In the genomic region with DNA sequence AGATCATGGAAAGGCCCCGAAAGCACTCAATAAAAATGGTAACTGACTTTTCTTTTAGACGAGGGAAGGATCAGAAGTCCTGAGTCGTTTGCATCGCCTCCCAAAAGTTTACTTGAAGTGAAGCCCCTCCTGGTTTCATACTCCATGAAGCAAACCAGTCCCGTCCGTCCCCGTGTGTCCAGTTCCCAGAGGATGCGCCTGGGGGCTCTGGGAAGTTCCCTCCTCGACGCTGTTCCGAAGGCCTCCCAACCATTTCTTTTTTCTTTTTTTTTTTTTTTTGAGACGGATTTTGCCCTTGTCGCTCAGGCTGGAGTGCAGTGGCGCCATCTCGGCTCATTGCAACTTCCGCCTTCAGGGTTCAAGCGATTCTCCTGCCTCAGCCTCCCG, we compare ENCODE assay signal across 8 cellular contexts. TPM values are rescaled to one million over a fixed set of nuclear protein-coding genes. Genes with fewer than 3 reads are reported as not detected.
A peak's percentile ranks its signal among the peaks of the same experiment; 100 is the strongest.
DNase-seq lines count a peak whose midpoint lies in the region; TF ChIP-seq lines count a peak whose summit lies in the region.

No MANE protein-coding gene starts in this region.

- H3K27me3 ChIP-seq in iPS-15b (ENCODE audit: control insufficient read depth, insufficient read depth, low read length) (no peaks in the 10 kb centered on the region), spleen (replicated peaks in 1 of 7) (no peaks in the 10 kb centered on the region)

- 30 to 42% (median 37%) methylated on average over 18 of the region's 18 CpGs for WGBS in spleen, 5 donors

- no peaks in the 10 kb centered on the region for H3K4me1 ChIP-seq in iPS-15b (ENCODE audit: control insufficient read depth, insufficient read depth, low read length)
- H3K4me1 ChIP-seq in spleen, result peaks cover 0 to 50% (median 14%) of the 10 kb centered on the region in 6 donors

- H3K9me3 ChIP-seq in iPS-15b (ENCODE audit: control insufficient read depth, insufficient read depth, low read length) (no peaks in the 10 kb centered on the region), spleen (no peaks in the 10 kb centered on the region)

- intact Hi-C loops in spleen (cut with DNase I; ENCODE audit: low total_unique reads), result no loop called here

- H3K36me3 ChIP-seq in iPS-15b (ENCODE audit: control insufficient read depth, insufficient read depth, low read length) (peaks cover 18% of the 10 kb centered on the region), spleen (peaks cover 0 to 20% (median 17%) of the 10 kb centered on the region in 6 donors)

- TF ChIP-seq CTCF in HFFc6 (IDR thresholded peaks at IDR 0.05), result no peak
- TF ChIP-seq CTCF in spleen (IDR thresholded peaks at IDR 0.05 in 8 of 11, conservative IDR thresholded peaks at IDR 0.05 in 3 of 11), result no peak

- no peak for TF ChIP-seq POLR2A in spleen (IDR thresholded peaks at IDR 0.05)

- DNase-seq in HFFc6 (no peak), spleen (peak; percentile 62), SHP77 treated with DMSO at 0.1 percent for 48 hours (lab: John Stamatoyannopoulos, UW) (no peak), DMS 273 (lab: John Stamatoyannopoulos, UW; ENCODE audit: unreplicated experiment) (no peak), NCI-H748 (lab: John Stamatoyannopoulos, UW; ENCODE audit: unreplicated experiment) (no peak), NK-92 (lab: John Stamatoyannopoulos, UW; ENCODE audit: unreplicated experiment) (no peak)
- DNase-seq in activated naive CD8-positive, alpha-beta T cell treated with anti-CD3 and anti-CD28 coated beads for 36 hours, result no peak

- H3K27ac ChIP-seq in spleen, result peak overlapping the region; percentile 91 to 98 (median 96)

- peaks cover 5% of the 10 kb centered on the region for H3K36me3 Mint-ChIP-seq in HFFc6 (ENCODE audit: low read depth)
- peaks cover 3% of the 10 kb centered on the region for H3K36me3 Mint-ChIP-seq in activated naive CD8-positive, alpha-beta T cell treated with anti-CD3 and anti-CD28 coated beads for 36 hours

- peak overlapping the region; percentile 97 for H3K27ac Mint-ChIP-seq in HFFc6
- peak overlapping the region; percentile 74 for H3K27ac Mint-ChIP-seq in activated naive CD8-positive, alpha-beta T cell treated with anti-CD3 and anti-CD28 coated beads for 36 hours

- no peaks in the 10 kb centered on the region for H3K9me3 Mint-ChIP-seq in HFFc6
- no peaks in the 10 kb centered on the region for H3K9me3 Mint-ChIP-seq in activated naive CD8-positive, alpha-beta T cell treated with anti-CD3 and anti-CD28 coated beads for 36 hours

- peaks cover 33% of the 10 kb centered on the region for H3K4me1 Mint-ChIP-seq in HFFc6 (ENCODE audit: low read depth)
- H3K4me1 Mint-ChIP-seq in activated naive CD8-positive, alpha-beta T cell treated with anti-CD3 and anti-CD28 coated beads for 36 hours, result peaks cover 4% of the 10 kb centered on the region

- peak overlapping the region; percentile 77 for H3K4me3 ChIP-seq in iPS-15b (ENCODE audit: low read depth, low read length)
- peak overlapping the region; percentile 38 to 69 (median 53) for H3K4me3 ChIP-seq in spleen

- H3K4me3 Mint-ChIP-seq in HFFc6, result peak overlapping the region; percentile 93
- peak overlapping the region; percentile 86 for H3K4me3 Mint-ChIP-seq in activated naive CD8-positive, alpha-beta T cell treated with anti-CD3 and anti-CD28 coated beads for 36 hours

- H3K27me3 Mint-ChIP-seq in HFFc6 (ENCODE audit: insufficient read depth), result peaks cover 5% of the 10 kb centered on the region
- no peaks in the 10 kb centered on the region for H3K27me3 Mint-ChIP-seq in activated naive CD8-positive, alpha-beta T cell treated with anti-CD3 and anti-CD28 coated beads for 36 hours

- H3K9ac ChIP-seq in iPS-15b (ENCODE audit: low read depth, low read length), result peak overlapping the region; percentile 28

RNA-seq across cellular contexts. Expression of gene OSCP1, which starts 0.7 kb away (rescaled TPM):
- 10 to 100 TPM in 1 of 6 experiments, 1 to 10 TPM in 5; 6.0 to 11.0 (median 7.2) TPM for total RNA-seq in HFFc6 (2021; fragmentation: NEBNext Ultra II Directional; extraction: Animal tissue kit (Norgen Biotek cat#: 25700))
- 1 to 10 TPM; 2.4 to 2.7 TPM for total RNA-seq in activated naive CD8-positive, alpha-beta T cell treated with anti-CD3 and anti-CD28 coated beads for 36 hours
- 1 to 10 TPM; 1.1 to 3.3 (median 1.4) TPM for total RNA-seq in spleen
- 1 to 10 TPM in 1 of 3 donors, under 1 TPM in 2; 0.70 to 1.8 (median 0.76) TPM for polyA plus RNA-seq in spleen

RNA-seq across cellular contexts. Expression of gene MRPS15, which starts 13.3 kb away (rescaled TPM):
- 10 to 100 TPM; 74.1 to 96.1 (median 88.4) TPM for total RNA-seq in HFFc6 (2021; fragmentation: NEBNext Ultra II Directional; extraction: Animal tissue kit (Norgen Biotek cat#: 25700))
- 100 to 1,000 TPM; 137 to 149 TPM for total RNA-seq in activated naive CD8-positive, alpha-beta T cell treated with anti-CD3 and anti-CD28 coated beads for 36 hours
- total RNA-seq in spleen, result 10 to 100 TPM; 31.2 to 57.8 (median 38.0) TPM
- 10 to 100 TPM; 75.8 to 94.3 (median 91.3) TPM for polyA plus RNA-seq in spleen

RNA-seq across cellular contexts. Expression of gene CSF3R, which starts 31.8 kb away (rescaled TPM):
- total RNA-seq in HFFc6 (2021; fragmentation: NEBNext Ultra II Directional; extraction: Animal tissue kit (Norgen Biotek cat#: 25700)), result not detected
- under 1 TPM; 0.04 to 0.06 TPM for total RNA-seq in activated naive CD8-positive, alpha-beta T cell treated with anti-CD3 and anti-CD28 coated beads for 36 hours
- 100 to 1,000 TPM; 200 to 795 (median 433) TPM for total RNA-seq in spleen
- 10 to 100 TPM in 2 of 3 donors, 1 to 10 TPM in 1; 8.9 to 73.8 (median 52.7) TPM for polyA plus RNA-seq in spleen

RNA-seq across cellular contexts. Expression of gene LSM10, which starts 53.2 kb away (rescaled TPM):
- total RNA-seq in HFFc6 (2021; fragmentation: NEBNext Ultra II Directional; extraction: Animal tissue kit (Norgen Biotek cat#: 25700)), result 10 to 100 TPM; 44.6 to 58.7 (median 49.6) TPM
- 10 to 100 TPM; 64.1 to 66.8 TPM for total RNA-seq in activated naive CD8-positive, alpha-beta T cell treated with anti-CD3 and anti-CD28 coated beads for 36 hours
- total RNA-seq in spleen, result 10 to 100 TPM; 42.9 to 62.2 (median 49.0) TPM
- polyA plus RNA-seq in spleen, result 10 to 100 TPM; 65.1 to 87.6 (median 86.6) TPM

Comparison
In these comparisons a context has a peak if more than half of its experiments do, and no peak if none do; other contexts are left out.
1. RNA of gene CSF3R, which starts 31.8 kb away (total RNA-seq): 200 to 795 TPM in spleen; 0.04 to 0.06 TPM in activated naive CD8-positive, alpha-beta T cell treated with anti-CD3 and anti-CD28 coated beads for 36 hours and not detected in HFFc6; every median in the first group is over 100 times any median in the second.